Comparison of ENCODE assay signal across 13 cellular contexts in the genomic region with DNA sequence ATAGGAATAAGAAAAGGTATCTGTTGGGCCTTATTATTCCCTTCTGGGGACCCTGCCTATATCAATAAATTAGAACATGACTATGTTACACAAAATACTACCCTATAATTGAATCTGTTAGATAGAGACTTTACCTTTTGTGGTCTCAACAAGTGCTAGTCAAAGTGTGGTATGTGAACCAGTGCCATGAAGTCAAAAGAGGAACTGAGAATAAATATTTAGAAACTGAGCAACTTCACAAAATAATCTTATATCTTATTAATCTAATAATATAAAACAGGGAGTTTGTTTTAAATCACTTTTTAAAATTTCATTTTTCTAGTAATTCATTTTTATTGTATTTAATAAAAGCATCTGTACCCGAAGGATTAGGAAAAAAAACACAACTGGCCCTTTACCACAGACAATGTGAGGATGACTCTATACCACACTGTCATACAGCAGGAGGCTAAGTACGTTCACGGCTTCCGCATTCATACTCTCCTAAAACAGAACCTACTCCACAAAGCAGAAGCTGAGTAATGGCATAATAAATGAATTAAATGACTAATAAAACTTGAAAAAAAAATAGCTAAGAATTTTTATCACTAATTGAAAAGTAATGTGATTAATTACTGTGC. TPM values are rescaled to one million over a fixed set of nuclear protein-coding genes. Genes with fewer than 3 reads are reported as not detected.
A peak's percentile ranks its signal among the peaks of the same experiment; 100 is the strongest.
DNase-seq lines count a peak whose midpoint lies in the region; ATAC-seq and TF ChIP-seq lines count a peak whose summit lies in the region.
"Had no signal": no experiment of that assay in that cellular context is flagged by ENCODE, and none has a peak within 500 bp of the region (broad histone marks: within the 10 kb centered on the region; RNA-seq: fewer than 3 reads in every experiment).

No MANE protein-coding gene starts in this region.

- H3K27ac Mint-ChIP-seq in endothelial cell (ENCODE audit: unreplicated experiment), result no peak overlapping the region
- H3K27ac Mint-ChIP-seq: T-cell had no signal

- DNase-seq in endothelial cell (ENCODE audit: low spot score), result no peak
- no peak for DNase-seq in HT-29 (ENCODE audit: low spot score)
- no peak for DNase-seq in NCI-H2107 (lab: John Stamatoyannopoulos, UW)
- no peak for DNase-seq in SK-N-DZ (ENCODE audit: low spot score)
- no peak for DNase-seq in caudate nucleus (lab: John Stamatoyannopoulos, UW)
- DNase-seq: cortex of kidney; NCI-H2171 treated with DMSO at 0.1 percent for 48 hours; stimulated activated CD4-positive, alpha-beta T cell treated with anti-CD3 and anti-CD28 coated beads, Interleukin-2, amount 100 ng/mL, for 48 hours; T-cell had no signal

- TF ChIP-seq CTCF in endothelial cell (IDR thresholded peaks at IDR 0.05; ENCODE audit: unreplicated experiment), result no peak

- H3K27ac ChIP-seq in caudate nucleus (ENCODE audit: low read depth, low read length), result no peak overlapping the region

- ATAC-seq in GM18867 (IDR thresholded peaks at IDR 0.05; ENCODE audit: unreplicated experiment) (peak; percentile 99), GM21717 (IDR thresholded peaks at IDR 0.05; ENCODE audit: unreplicated experiment) (peak; percentile 98), HG03342 (IDR thresholded peaks at IDR 0.05; ENCODE audit: unreplicated experiment) (peak; percentile 99)
- ATAC-seq: T-cell had no signal

- peak overlapping the region; percentile 47 for H3K4me3 Mint-ChIP-seq in endothelial cell (ENCODE audit: unreplicated experiment)
- H3K4me3 Mint-ChIP-seq: T-cell, type B pancreatic cell had no signal

- H3K36me3 Mint-ChIP-seq in endothelial cell (ENCODE audit: low read depth, unreplicated experiment), result peaks cover 52% of the 10 kb centered on the region

- no peaks in the 10 kb centered on the region for H3K4me1 Mint-ChIP-seq in endothelial cell (ENCODE audit: unreplicated experiment)
- H3K4me1 Mint-ChIP-seq: T-cell had no signal

- H3K27me3 Mint-ChIP-seq in endothelial cell (ENCODE audit: unreplicated experiment), result no peaks in the 10 kb centered on the region
- H3K27me3 Mint-ChIP-seq: T-cell, type B pancreatic cell had no signal

- H3K9me3 Mint-ChIP-seq in endothelial cell (ENCODE audit: unreplicated experiment), result peaks cover 3% of the 10 kb centered on the region

RNA-seq across cellular contexts. Expression of a gene that starts 42.1 kb away (rescaled TPM):
- 44.1 TPM for total RNA-seq in endothelial cell (ENCODE audit: unreplicated experiment)
- 25.6 and 26.4 TPM in 2 replicates for total RNA-seq in HT-29 (2014; rRNA removed; shearing (Covaris generic))
- 55.5 and 67.9 TPM in 2 replicates for polyA plus RNA-seq in SK-N-DZ (2014; cell fraction: cytosol; rRNA removed)
- 41.6 and 51.5 TPM in 2 replicates for polyA plus RNA-seq in SK-N-DZ (2014; cell fraction: nucleus; rRNA removed)

RNA-seq across cellular contexts. Expression of a gene that starts 53.2 kb away (rescaled TPM):
- 21.4 TPM for total RNA-seq in endothelial cell (ENCODE audit: unreplicated experiment)
- 10.3 and 15.7 TPM in 2 replicates for total RNA-seq in HT-29 (2014; rRNA removed; shearing (Covaris generic))
- 70.5 and 92.7 TPM in 2 replicates for polyA plus RNA-seq in SK-N-DZ (2014; cell fraction: cytosol; rRNA removed)
- 55.6 and 84.9 TPM in 2 replicates for polyA plus RNA-seq in SK-N-DZ (2014; cell fraction: nucleus; rRNA removed)
